18 cellular contexts compared by ENCODE assay signal in the genomic region with DNA sequence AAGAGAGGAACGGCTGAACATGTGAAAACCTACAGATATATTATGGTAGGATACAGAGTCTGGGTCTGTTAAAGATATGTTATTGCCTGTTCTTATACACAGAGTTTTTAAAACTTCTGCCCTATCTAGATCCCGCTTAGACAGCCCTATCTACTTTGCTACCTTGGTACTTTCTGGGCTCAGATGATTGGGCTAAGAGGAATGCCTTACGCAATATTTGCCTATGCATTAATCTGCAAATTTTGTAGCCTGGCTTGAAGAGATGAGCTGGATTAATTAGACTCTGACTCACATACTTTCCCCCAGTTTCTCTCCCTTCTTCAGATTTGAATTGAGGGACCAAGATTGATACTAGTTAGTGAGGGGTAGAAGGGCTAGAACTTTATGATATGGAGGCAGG. TPM values are rescaled to one million over a fixed set of nuclear protein-coding genes. Genes with fewer than 3 reads are reported as not detected.
"Had no signal": no experiment of that assay in that cellular context is flagged by ENCODE, and none has a peak within 500 bp of the region (broad histone marks: within the 10 kb centered on the region; RNA-seq: fewer than 3 reads in every experiment).

No MANE protein-coding gene starts in this region.

- H3K27ac ChIP-seq: cardiac muscle cell, gastrocnemius medialis, heart left ventricle, ovary, psoas muscle, skin epidermis, suprapubic skin had no signal

- H3K9me3 ChIP-seq: gastrocnemius medialis, ovary, psoas muscle, suprapubic skin had no signal

- ATAC-seq: gastrocnemius medialis; naive thymus-derived CD8-positive, alpha-beta T cell; psoas muscle; stimulated activated naive CD8-positive, alpha-beta T cell treated with anti-CD3 and anti-CD28 coated beads, Interleukin-15, amount 100 ng/mL, for 72 hours had no signal

- FAIRE-seq: endothelial cell of umbilical vein had no signal

- H3K4me1 ChIP-seq: suprapubic skin had no signal

- H3K4me3 ChIP-seq: cardiac muscle cell, gastrocnemius medialis, heart left ventricle, ovary, psoas muscle, skin epidermis, suprapubic skin had no signal

- H3K36me3 ChIP-seq: cardiac muscle cell, gastrocnemius medialis, heart left ventricle, ovary, suprapubic skin had no signal

- DNase-seq: activated CD4-positive, alpha-beta T cell treated with anti-CD3 and anti-CD28 coated beads, Interleukin-2, amount 50 U/mL, for 4 hours; activated gamma-delta T cell; dermis blood vessel endothelial cell; effector memory CD4-positive, alpha-beta T cell; gastrocnemius medialis; heart left ventricle; naive thymus-derived CD8-positive, alpha-beta T cell; ovary; psoas muscle; right cardiac atrium; stimulated activated naive CD8-positive, alpha-beta T cell treated with anti-CD3 and anti-CD28 coated beads, Interleukin-15, amount 100 ng/mL, for 72 hours; trophoblast cell had no signal

- H3K27me3 ChIP-seq: gastrocnemius medialis, heart left ventricle, ovary, suprapubic skin had no signal

RNA-seq across cellular contexts. Expression of gene A1CF, which starts 33.6 kb away (rescaled TPM):
- total RNA-seq: activated CD8-positive, alpha-beta memory T cell treated with anti-CD3 and anti-CD28 coated beads for 36 hours; cardiac muscle cell; dermis blood vessel endothelial cell; endothelial cell of umbilical vein; naive thymus-derived CD8-positive, alpha-beta T cell; T-helper 2 cell treated with Interferon-gamma antibody and Interleukin-4, amounts not matched to agents 100 ng/mL and 5 ng/mL, for 36 hours had no signal
- polyA plus RNA-seq: endothelial cell of umbilical vein; naive thymus-derived CD8-positive, alpha-beta T cell; ovary; right cardiac atrium had no signal
